28 cellular contexts compared by ENCODE assay signal in the genomic region with DNA sequence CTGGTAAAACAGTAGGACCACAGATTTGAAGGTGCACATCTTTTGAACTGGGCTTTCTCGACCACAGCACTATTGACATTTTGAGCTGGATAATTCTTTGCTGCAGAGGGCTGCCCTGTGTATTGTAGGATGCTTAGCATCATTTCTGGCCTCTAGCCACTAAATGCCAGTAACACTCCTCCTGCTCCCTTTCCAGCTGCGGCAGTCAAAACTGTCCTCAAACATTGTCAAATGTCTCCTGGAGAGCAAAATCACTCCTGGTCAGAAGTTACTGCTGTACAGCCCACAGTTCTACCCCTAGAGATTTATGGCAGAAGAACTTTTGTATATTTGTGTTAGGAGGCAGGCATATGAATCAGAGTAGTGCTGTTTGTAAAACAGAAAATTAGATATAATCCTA.
"Had no signal": no experiment of that assay in that cellular context is flagged by ENCODE, and none has a peak within 500 bp of the region (broad histone marks: within the 10 kb centered on the region; RNA-seq: fewer than 3 reads in every experiment).

No MANE protein-coding gene starts in this region.

- DNase-seq: activated B cell treated with CpG ODN at 0.5 μM for 24 hours; activated CD4-positive, alpha-beta memory T cell treated with anti-CD3 and anti-CD28 coated beads for 36 hours; activated CD4-positive, alpha-beta T cell treated with anti-CD3 and anti-CD28 coated beads, Interleukin-2, amount 10 ng/mL, durations not matched to agents 24 days and 14 days; activated CD8-positive, alpha-beta memory T cell treated with anti-CD3 and anti-CD28 coated beads, Interleukin-2, amount 10 ng/mL, durations not matched to agents 7 days and 5 days; activated CD8-positive, alpha-beta memory T cell treated with anti-CD3 and anti-CD28 coated beads, Interleukin-2, amount 50 U/mL, for 4 hours; activated CD8-positive, alpha-beta T cell treated with anti-CD3 and anti-CD28 coated beads, Interleukin-2, amount 10 ng/mL, durations not matched to agents 7 days and 5 days; activated effector memory CD4-positive, alpha-beta T cell treated with anti-CD3 and anti-CD28 coated beads, Interleukin-2, amount 50 U/mL, for 16 hours; activated naive CD4-positive, alpha-beta T cell treated with anti-CD3 and anti-CD28 coated beads for 36 hours; activated naive CD8-positive, alpha-beta T cell treated with anti-CD3 and anti-CD28 coated beads for 36 hours; activated naive CD8-positive, alpha-beta T cell treated with anti-CD3 and anti-CD28 coated beads, Interleukin-2, amount 50 U/mL, for 24 hours; activated T-cell treated with anti-CD3 and anti-CD28 coated beads, Interleukin-2, amount 50 U/mL, for 1 hour; activated T-cell treated with anti-CD3 and anti-CD28 coated beads, Interleukin-2, amount 50 U/mL, for 48 hours; adrenal gland; amygdala; aorta; body of pancreas; caudate nucleus; cortex of kidney; dermis blood vessel endothelial cell; effector CD4-positive, alpha-beta T cell; effector memory CD8-positive, alpha-beta T cell; erythroblast; foreskin keratinocyte; gastrocnemius medialis; glutamatergic neuron; heart left ventricle; T1000; WERI-Rb-1 had no signal
